8 cellular contexts compared by ENCODE assay signal in the genomic region with DNA sequence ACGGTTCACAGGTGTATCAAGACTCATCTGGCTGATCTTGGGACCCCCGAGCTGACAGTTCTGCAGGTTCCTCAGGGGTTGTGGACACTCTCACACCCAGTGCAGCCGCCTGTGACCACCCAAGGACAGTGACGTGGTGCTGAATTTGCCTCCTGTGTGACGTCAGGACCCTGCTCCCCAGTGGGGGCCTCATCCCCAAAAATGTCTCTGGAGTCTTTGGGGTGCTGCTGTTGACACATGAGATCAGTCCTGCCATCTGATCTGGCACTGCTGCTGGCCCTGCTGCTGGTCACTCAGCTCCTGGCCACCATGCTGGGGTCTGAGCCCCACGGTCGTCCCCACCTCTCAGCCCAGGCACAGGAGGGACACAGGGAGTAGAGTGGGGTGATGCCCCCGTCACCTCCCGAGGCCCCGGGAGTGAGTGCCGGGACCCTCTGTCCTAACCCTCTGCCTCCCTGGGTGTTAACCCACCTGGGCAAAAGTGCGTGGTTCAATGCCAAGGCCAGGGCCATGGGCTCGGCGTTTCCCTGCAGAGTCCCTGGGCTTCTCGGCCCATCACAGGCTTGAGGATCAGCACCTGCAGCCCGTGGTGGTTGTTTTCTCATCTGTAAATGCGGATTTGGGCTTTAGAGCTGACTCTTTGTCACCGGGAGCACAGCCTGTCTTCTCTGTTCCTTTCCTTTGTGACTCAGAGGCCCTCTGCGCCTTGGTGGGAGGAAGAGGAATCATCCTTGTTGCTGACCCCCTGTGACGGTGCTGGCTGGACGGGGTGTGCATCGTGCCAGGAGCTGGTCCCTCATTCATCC.
A peak's percentile ranks its signal among the peaks of the same experiment; 100 is the strongest.
DNase-seq lines count a peak whose midpoint lies in the region; ATAC-seq, FAIRE-seq and TF ChIP-seq lines count a peak whose summit lies in the region.
"Not testable (repeated sequence)": the region's sequence is repeated elsewhere in the genome, so short reads cannot be mapped to it uniquely, and the experiment has no call there.

No MANE protein-coding gene starts in this region.

- H4K20me1 ChIP-seq in BLaER1; GM12878 (ENCODE audit: control insufficient read depth, insufficient read depth); HepG2 (ENCODE audit: insufficient read depth, low read length): not testable (repeated sequence)

- CTCF ChIA-PET in activated CD8-positive, alpha-beta T cell treated with anti-CD3 and anti-CD28 coated beads, Interleukin-2, amount 10 ng/mL, durations not matched to agents 7 days and 5 days (lab: Charles Lee); GM12878 (lab: Yijun Ruan, JAX); HepG2 (lab: Yijun Ruan, JAX; ENCODE audit: low intra/inter-chr PET ratio, low total read pairs): not testable (repeated sequence)

- H3K27ac Mint-ChIP-seq in activated CD8-positive, alpha-beta T cell treated with anti-CD3 and anti-CD28 coated beads, Interleukin-2, amount 10 ng/mL, durations not matched to agents 7 days and 5 days; osteocyte (ENCODE audit: unreplicated experiment): not testable (repeated sequence)

- peaks cover 70% of the 10 kb centered on the region for H3K4me1 ChIP-seq in BLaER1
- H3K4me1 ChIP-seq in GM12878 (ENCODE audit: control insufficient read depth, insufficient read depth, low read length); esophagus muscularis mucosa; HepG2 (ENCODE audit: insufficient read depth, low read length); upper lobe of left lung: not testable (repeated sequence)

- not testable (repeated sequence) for H3K27me3 Mint-ChIP-seq in activated CD8-positive, alpha-beta T cell treated with anti-CD3 and anti-CD28 coated beads, Interleukin-2, amount 10 ng/mL, durations not matched to agents 7 days and 5 days (ENCODE audit: low read depth); osteocyte (ENCODE audit: unreplicated experiment)

- H3K79me2 ChIP-seq in GM12878 (ENCODE audit: control insufficient read depth, insufficient read depth, low read length); HepG2 (ENCODE audit: insufficient read depth, low read length): not testable (repeated sequence)

- RAD21 ChIA-PET in GM12878 (lab: Charles Lee; ENCODE audit: unreplicated experiment) = not testable (repeated sequence)

- not testable (repeated sequence) for H2AFZ ChIP-seq in GM12878 (ENCODE audit: control insufficient read depth, low read depth, low read length); HepG2 (ENCODE audit: low read length)

- SMC1A ChIA-PET in GM12878 (lab: Charles Lee; ENCODE audit: uncharacterized antibody, unreplicated experiment) = not testable (repeated sequence)

- peak; percentile 78 for FAIRE-seq in GM12878 (lab: Jason Lieb, UNC)
- not testable (repeated sequence) for FAIRE-seq in HepG2 (lab: Jason Lieb, UNC)

- in situ Hi-C loops in GM12878 (cut with MboI); HepG2 (cut with HindIII; ENCODE audit: extremely low pct_ligation_motif_present, low pct_unique_long_range_greater_than_20kb): not testable (repeated sequence)

- not testable (repeated sequence) for H3K4me3 Mint-ChIP-seq in activated CD8-positive, alpha-beta T cell treated with anti-CD3 and anti-CD28 coated beads, Interleukin-2, amount 10 ng/mL, durations not matched to agents 7 days and 5 days; osteocyte (ENCODE audit: unreplicated experiment)

- peak overlapping the region; percentile 88; the same call in 1 of the 2 replicates for H3K4me2 ChIP-seq in BLaER1
- H3K4me2 ChIP-seq in GM12878 (ENCODE audit: control insufficient read depth, insufficient read depth); HepG2 (ENCODE audit: low read depth, low read length): not testable (repeated sequence)

- not testable (repeated sequence) for H3K36me3 ChIP-seq in BLaER1; GM12878 (ENCODE audit: control insufficient read depth in 2 of 2, insufficient read depth in 2 of 2, low read length in 1 of 2); esophagus muscularis mucosa; HepG2 (replicated peaks in 1 of 2; ENCODE audit: control insufficient read depth in 1 of 2, insufficient read depth in 2 of 2, low read length in 2 of 2); upper lobe of left lung

- not testable (repeated sequence) for ATAC-seq in activated CD8-positive, alpha-beta T cell treated with anti-CD3 and anti-CD28 coated beads, Interleukin-2, amount 10 ng/mL, durations not matched to agents 7 days and 5 days; GM12878; HepG2
- ATAC-seq in upper lobe of left lung (ENCODE audit: low FRiP score in 2 of 2) = peak; percentile 27 to 28

- not testable (repeated sequence) for TF ChIP-seq EP300 in GM12878 (IDR thresholded peaks at IDR 0.05; ENCODE audit: borderline replicate concordance in 1 of 2, control insufficient read depth in 1 of 2, low read depth in 2 of 2, low read length in 2 of 2); esophagus muscularis mucosa (IDR thresholded peaks at IDR 0.05); HepG2 (IDR thresholded peaks at IDR 0.05; ENCODE audit: low read depth in 2 of 2, low read length in 2 of 2); HepG2 (CRISPR knock-in tag; IDR thresholded peaks at IDR 0.05; ENCODE audit: borderline replicate concordance); upper lobe of left lung (IDR thresholded peaks at IDR 0.05)

- DNase-seq in activated CD8-positive, alpha-beta T cell treated with anti-CD3 and anti-CD28 coated beads, Interleukin-2, amount 10 ng/mL, durations not matched to agents 7 days and 5 days = peak; percentile 9
- DNase-seq in GM12878 (ENCODE audit: low read depth, low spot score); caudate nucleus (lab: John Stamatoyannopoulos, UW); HepG2 (ENCODE audit: low spot score): not testable (repeated sequence)
- DNase-seq in esophagus muscularis mucosa (ENCODE audit: extremely low spot score) = peak; percentile 90
- DNase-seq in osteocyte (ENCODE audit: extremely low spot score, unreplicated experiment) = peak; percentile 76
- DNase-seq in upper lobe of left lung = peak in 1 of 2 donors; percentile 30

- intact Hi-C loops in GM12878 (cut with micrococcal nuclease; ENCODE audit: unreplicated experiment); esophagus muscularis mucosa (cut with DNase I): not testable (repeated sequence)
- intact Hi-C loops in HepG2 (cut with micrococcal nuclease; ENCODE audit: unreplicated experiment) = loop anchor here (5.0 kb wide), 1 partner anchor 277 kb away; no protein-coding TSS in a partner anchor

- POLR2A ChIA-PET in activated CD8-positive, alpha-beta T cell treated with anti-CD3 and anti-CD28 coated beads, Interleukin-2, amount 10 ng/mL, durations not matched to agents 7 days and 5 days (lab: Charles Lee); GM12878 (lab: Charles Lee); HepG2 (lab: Yijun Ruan, JAX): not testable (repeated sequence)

- not testable (repeated sequence) for BruUV-seq in GM12878 (replicated peaks; lab: Mats Ljungman, UMichigan); HepG2 (replicated peaks; lab: Mats Ljungman, UMichigan)

- H3K27ac ChIP-seq in BLaER1; GM12878 (ENCODE audit: control insufficient read depth, insufficient read depth); esophagus muscularis mucosa (replicated peaks in 1 of 4); HepG2 (ENCODE audit: extremely low read length, insufficient read depth, low read length); upper lobe of left lung: not testable (repeated sequence)
- peak overlapping the region; percentile 6 for H3K27ac ChIP-seq in caudate nucleus (ENCODE audit: low read depth, low read length)

- TF ChIP-seq POLR2A in GM12878 (IDR thresholded peaks at IDR 0.05; ENCODE audit: low read depth, low read length); esophagus muscularis mucosa (IDR thresholded peaks at IDR 0.05; ENCODE audit: low read depth); HepG2 (IDR thresholded peaks at IDR 0.05; ENCODE audit: insufficient read depth in 1 of 2, low read depth in 2 of 2, low read length in 2 of 2); upper lobe of left lung (IDR thresholded peaks at IDR 0.05): not testable (repeated sequence)

- H3K27me3 ChIP-seq in BLaER1; GM12878 (replicated peaks in 1 of 2; ENCODE audit: control insufficient read depth in 2 of 2, insufficient read depth in 2 of 2, low read length in 1 of 2); upper lobe of left lung: not testable (repeated sequence)
- peaks cover 0 to 38% (median 0%) of the 10 kb centered on the region in 4 donors for H3K27me3 ChIP-seq in esophagus muscularis mucosa
- H3K27me3 ChIP-seq in HepG2 (ENCODE audit: control insufficient read depth in 1 of 2, insufficient read depth in 2 of 2, low read length in 2 of 2) = peaks cover 3 to 15% of the 10 kb centered on the region in 2 experiments; a peak in 4 of 5 replicates

- not testable (repeated sequence) for TF ChIP-seq RAD21 in GM12878 (IDR thresholded peaks at IDR 0.05; ENCODE audit: insufficient read depth, low read depth, low read length); HepG2 (CRISPR knock-in tag; IDR thresholded peaks at IDR 0.05)

- H3K36me3 Mint-ChIP-seq in activated CD8-positive, alpha-beta T cell treated with anti-CD3 and anti-CD28 coated beads, Interleukin-2, amount 10 ng/mL, durations not matched to agents 7 days and 5 days (ENCODE audit: low read depth); osteocyte (ENCODE audit: unreplicated experiment): not testable (repeated sequence)

- H3K9me3 Mint-ChIP-seq in activated CD8-positive, alpha-beta T cell treated with anti-CD3 and anti-CD28 coated beads, Interleukin-2, amount 10 ng/mL, durations not matched to agents 7 days and 5 days (ENCODE audit: insufficient read depth); osteocyte (ENCODE audit: unreplicated experiment): not testable (repeated sequence)

- not testable (repeated sequence) for H3K4me3 ChIP-seq in BLaER1; GM12878; esophagus muscularis mucosa; HepG2 (replicated peaks in 1 of 3; ENCODE audit: insufficient read depth in 1 of 3, low read depth in 2 of 3, low read length in 3 of 3); upper lobe of left lung

- TF ChIP-seq CTCF in GM12878 (IDR thresholded peaks at IDR 0.05 in 2 of 3, conservative IDR thresholded peaks at IDR 0.05 in 1 of 3; ENCODE audit: control insufficient read depth in 2 of 3, extremely low read depth in 1 of 3, insufficient read depth in 1 of 3, low read depth in 3 of 3, low read length in 3 of 3); esophagus muscularis mucosa (IDR thresholded peaks at IDR 0.05); HepG2 (CRISPR knock-in tag; IDR thresholded peaks at IDR 0.05); osteocyte (IDR thresholded peaks at IDR 0.05); upper lobe of left lung (IDR thresholded peaks at IDR 0.05): not testable (repeated sequence)

- H3K4me1 Mint-ChIP-seq in activated CD8-positive, alpha-beta T cell treated with anti-CD3 and anti-CD28 coated beads, Interleukin-2, amount 10 ng/mL, durations not matched to agents 7 days and 5 days (ENCODE audit: low read depth) = not testable (repeated sequence)
- H3K4me1 Mint-ChIP-seq in osteocyte (ENCODE audit: unreplicated experiment) = peaks cover 12% of the 10 kb centered on the region

- WGBS in GM12878 (ENCODE audit: insufficient coverage, insufficient replicate concordance, low lambda C conversion rate, missing lambda C conversion rate) = 32% methylated on average over 22 of the region's 22 CpGs
- 67% methylated on average over 14 of the region's 22 CpGs for WGBS in esophagus muscularis mucosa
- WGBS in HepG2 (ENCODE audit: low lambda C conversion rate) = 8% methylated on average over 5 of the region's 22 CpGs
- 73 to 76% methylated on average over 8 to 20 of the region's 22 CpGs for WGBS in upper lobe of left lung, 2 donors

- not testable (repeated sequence) for H3K9ac ChIP-seq in BLaER1; GM12878 (ENCODE audit: control insufficient read depth, insufficient read depth, low read length); HepG2 (ENCODE audit: insufficient read depth, low read depth, low read length)

- peaks cover 23% of the 10 kb centered on the region for H3K9me3 ChIP-seq in BLaER1
- not testable (repeated sequence) for H3K9me3 ChIP-seq in GM12878 (replicated peaks; ENCODE audit: control insufficient read depth, insufficient read depth, low read length); esophagus muscularis mucosa; HepG2 (ENCODE audit: low read length); upper lobe of left lung
